In genomic region chr1:248838357-248839167, GRCh38 we compare ENCODE assay signal across 1 cellular context.
TF ChIP-seq lines count a peak whose summit lies in the region.

No MANE protein-coding gene starts in this region.

TF ChIP-seq in K562, 482 proteins besides CTCF, POLR2A, EP300 and RAD21 (continued from another document and continues in another):
- TF ChIP-seq, protein P1, sequence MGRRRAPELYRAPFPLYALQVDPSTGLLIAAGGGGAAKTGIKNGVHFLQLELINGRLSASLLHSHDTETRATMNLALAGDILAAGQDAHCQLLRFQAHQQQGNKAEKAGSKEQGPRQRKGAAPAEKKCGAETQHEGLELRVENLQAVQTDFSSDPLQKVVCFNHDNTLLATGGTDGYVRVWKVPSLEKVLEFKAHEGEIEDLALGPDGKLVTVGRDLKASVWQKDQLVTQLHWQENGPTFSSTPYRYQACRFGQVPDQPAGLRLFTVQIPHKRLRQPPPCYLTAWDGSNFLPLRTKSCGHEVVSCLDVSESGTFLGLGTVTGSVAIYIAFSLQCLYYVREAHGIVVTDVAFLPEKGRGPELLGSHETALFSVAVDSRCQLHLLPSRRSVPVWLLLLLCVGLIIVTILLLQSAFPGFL (CRISPR knock-in tag; IDR thresholded peaks at IDR 0.05): no peak; the same call in 1 of the 2 replicates
- peak; percentile 64; the same call in 1 of the 2 replicates for TF ChIP-seq PHB (CRISPR knock-in tag; IDR thresholded peaks at IDR 0.05)
- TF ChIP-seq ZBTB17 (CRISPR knock-in tag; IDR thresholded peaks at IDR 0.05): 0 out of 2 replicates have a peak, but pooled peaks have one; percentile 70
- no peak for TF ChIP-seq HNRNPH1 (optimal IDR thresholded peaks at IDR 0.05; ENCODE audit: low read depth, low read length)
- peak; percentile 77 for TF ChIP-seq ATF3 (IDR thresholded peaks at IDR 0.05)
- 0 out of 2 replicates have a peak, but pooled peaks have one; percentile 18 for TF ChIP-seq ATF3 (CRISPR knock-in tag; conservative IDR thresholded peaks at IDR 0.05)
- TF ChIP-seq ZNF324 (CRISPR knock-in tag; IDR thresholded peaks at IDR 0.05): peak; percentile 69
- TF ChIP-seq CBFB (CRISPR knock-in tag; IDR thresholded peaks at IDR 0.05): peak; percentile 59; the same call in 1 of the 2 replicates
- peak; percentile 98 for TF ChIP-seq RFX5 (IDR thresholded peaks at IDR 0.05; ENCODE audit: low read depth, low read length)
- TF ChIP-seq BCOR (IDR thresholded peaks at IDR 0.05): no peak
- peak; percentile 17 for TF ChIP-seq HNRNPLL (IDR thresholded peaks at IDR 0.05; ENCODE audit: low read depth, low read length, poor library complexity, severe bottlenecking)
- peak; percentile 46; the same call in 1 of the 2 replicates for TF ChIP-seq ZBTB1 (CRISPR knock-in tag; IDR thresholded peaks at IDR 0.05; ENCODE audit: borderline replicate concordance, low read depth)
- TF ChIP-seq FOS (IDR thresholded peaks at IDR 0.05; ENCODE audit: extremely low read depth, insufficient read length): peak; percentile 62
- TF ChIP-seq ZNF134 (CRISPR knock-in tag; conservative IDR thresholded peaks at IDR 0.05): peak; percentile 85
- no peak; the same call in 1 of the 2 replicates for TF ChIP-seq ELF1 (tag; IDR thresholded peaks at IDR 0.05)
- TF ChIP-seq GMEB1 (CRISPR knock-in tag; IDR thresholded peaks at IDR 0.05): peak; percentile 65; the same call in 1 of the 2 replicates
- TF ChIP-seq NFYB (IDR thresholded peaks at IDR 0.05; ENCODE audit: extremely low read depth, insufficient read length): peak; percentile 60
- TF ChIP-seq, protein P2, sequence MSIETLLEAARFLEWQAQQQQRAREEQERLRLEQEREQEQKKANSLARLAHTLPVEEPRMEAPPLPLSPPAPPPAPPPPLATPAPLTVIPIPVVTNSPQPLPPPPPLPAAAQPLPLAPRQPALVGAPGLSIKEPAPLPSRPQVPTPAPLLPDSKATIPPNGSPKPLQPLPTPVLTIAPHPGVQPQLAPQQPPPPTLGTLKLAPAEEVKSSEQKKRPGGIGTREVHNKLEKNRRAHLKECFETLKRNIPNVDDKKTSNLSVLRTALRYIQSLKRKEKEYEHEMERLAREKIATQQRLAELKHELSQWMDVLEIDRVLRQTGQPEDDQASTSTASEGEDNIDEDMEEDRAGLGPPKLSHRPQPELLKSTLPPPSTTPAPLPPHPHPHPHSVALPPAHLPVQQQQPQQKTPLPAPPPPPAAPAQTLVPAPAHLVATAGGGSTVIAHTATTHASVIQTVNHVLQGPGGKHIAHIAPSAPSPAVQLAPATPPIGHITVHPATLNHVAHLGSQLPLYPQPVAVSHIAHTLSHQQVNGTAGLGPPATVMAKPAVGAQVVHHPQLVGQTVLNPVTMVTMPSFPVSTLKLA (conservative IDR thresholded peaks at IDR 0.05): peak; percentile 43 to 51; a peak in 2 of 4 replicates
- no peak for TF ChIP-seq RCOR1 (IDR thresholded peaks at IDR 0.05; ENCODE audit: borderline replicate concordance in 1 of 2, low read depth in 2 of 2, low read length in 2 of 2)
- TF ChIP-seq PHTF2 (CRISPR knock-in tag; IDR thresholded peaks at IDR 0.05): no peak
- TF ChIP-seq ZNF696 (CRISPR knock-in tag; conservative IDR thresholded peaks at IDR 0.05): no peak
- peak; percentile 94 for TF ChIP-seq SUPT5H (IDR thresholded peaks at IDR 0.05)
- peak; percentile 26; the same call in 1 of the 2 replicates for TF ChIP-seq BRD4 (IDR thresholded peaks at IDR 0.05)
- TF ChIP-seq POLR2G (IDR thresholded peaks at IDR 0.05; ENCODE audit: low read depth, low read length): peak; percentile 92
- peak; percentile 79; the same call in 1 of the 2 replicates for TF ChIP-seq CXXC5 (CRISPR knock-in tag; IDR thresholded peaks at IDR 0.05)
- TF ChIP-seq L3MBTL2 (IDR thresholded peaks at IDR 0.05): peak; percentile 82
- TF ChIP-seq, protein P3, sequence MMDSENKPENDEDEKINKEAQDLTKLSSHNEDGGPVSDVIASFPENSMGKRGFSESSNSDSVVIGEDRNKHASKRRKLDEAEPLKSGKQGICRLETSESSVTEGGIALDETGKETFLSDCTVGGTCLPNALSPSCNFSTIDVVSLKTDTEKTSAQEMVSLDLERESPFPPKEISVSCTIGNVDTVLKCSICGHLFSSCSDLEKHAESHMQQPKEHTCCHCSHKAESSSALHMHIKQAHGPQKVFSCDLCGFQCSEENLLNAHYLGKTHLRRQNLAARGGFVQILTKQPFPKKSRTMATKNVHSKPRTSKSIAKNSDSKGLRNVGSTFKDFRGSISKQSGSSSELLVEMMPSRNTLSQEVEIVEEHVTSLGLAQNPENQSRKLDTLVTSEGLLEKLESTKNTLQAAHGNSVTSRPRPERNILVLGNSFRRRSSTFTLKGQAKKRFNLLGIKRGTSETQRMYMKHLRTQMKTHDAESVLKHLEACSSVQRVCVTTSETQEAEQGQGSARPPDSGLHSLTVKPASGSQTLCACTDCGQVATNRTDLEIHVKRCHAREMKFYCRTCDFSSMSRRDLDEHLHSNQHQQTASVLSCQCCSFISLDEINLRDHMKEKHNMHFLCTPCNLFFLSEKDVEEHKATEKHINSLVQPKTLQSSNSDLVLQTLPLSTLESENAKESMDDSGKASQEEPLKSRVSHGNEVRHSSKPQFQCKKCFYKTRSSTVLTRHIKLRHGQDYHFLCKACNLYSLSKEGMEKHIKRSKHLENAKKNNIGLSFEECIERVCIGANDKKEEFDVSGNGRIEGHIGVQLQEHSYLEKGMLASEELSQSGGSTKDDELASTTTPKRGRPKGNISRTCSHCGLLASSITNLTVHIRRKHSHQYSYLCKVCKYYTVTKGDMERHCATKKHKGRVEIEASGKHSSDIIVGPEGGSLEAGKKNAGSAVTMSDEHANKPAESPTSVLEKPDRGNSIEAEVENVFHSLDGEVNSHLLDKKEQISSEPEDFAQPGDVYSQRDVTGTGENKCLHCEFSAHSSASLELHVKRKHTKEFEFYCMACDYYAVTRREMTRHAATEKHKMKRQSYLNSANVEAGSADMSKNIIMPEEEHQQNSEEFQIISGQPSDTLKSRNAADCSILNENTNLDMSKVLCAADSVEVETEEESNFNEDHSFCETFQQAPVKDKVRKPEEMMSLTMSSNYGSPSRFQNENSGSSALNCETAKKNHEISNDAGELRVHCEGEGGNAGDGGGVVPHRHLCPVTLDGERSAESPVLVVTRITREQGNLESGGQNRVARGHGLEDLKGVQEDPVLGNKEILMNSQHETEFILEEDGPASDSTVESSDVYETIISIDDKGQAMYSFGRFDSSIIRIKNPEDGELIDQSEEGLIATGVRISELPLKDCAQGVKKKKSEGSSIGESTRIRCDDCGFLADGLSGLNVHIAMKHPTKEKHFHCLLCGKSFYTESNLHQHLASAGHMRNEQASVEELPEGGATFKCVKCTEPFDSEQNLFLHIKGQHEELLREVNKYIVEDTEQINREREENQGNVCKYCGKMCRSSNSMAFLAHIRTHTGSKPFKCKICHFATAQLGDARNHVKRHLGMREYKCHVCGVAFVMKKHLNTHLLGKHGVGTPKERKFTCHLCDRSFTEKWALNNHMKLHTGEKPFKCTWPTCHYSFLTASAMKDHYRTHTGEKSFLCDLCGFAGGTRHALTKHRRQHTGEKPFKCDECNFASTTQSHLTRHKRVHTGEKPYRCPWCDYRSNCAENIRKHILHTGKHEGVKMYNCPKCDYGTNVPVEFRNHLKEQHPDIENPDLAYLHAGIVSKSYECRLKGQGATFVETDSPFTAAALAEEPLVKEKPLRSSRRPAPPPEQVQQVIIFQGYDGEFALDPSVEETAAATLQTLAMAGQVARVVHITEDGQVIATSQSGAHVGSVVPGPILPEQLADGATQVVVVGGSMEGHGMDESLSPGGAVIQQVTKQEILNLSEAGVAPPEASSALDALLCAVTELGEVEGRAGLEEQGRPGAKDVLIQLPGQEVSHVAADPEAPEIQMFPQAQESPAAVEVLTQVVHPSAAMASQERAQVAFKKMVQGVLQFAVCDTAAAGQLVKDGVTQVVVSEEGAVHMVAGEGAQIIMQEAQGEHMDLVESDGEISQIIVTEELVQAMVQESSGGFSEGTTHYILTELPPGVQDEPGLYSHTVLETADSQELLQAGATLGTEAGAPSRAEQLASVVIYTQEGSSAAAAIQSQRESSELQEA (IDR thresholded peaks at IDR 0.05; ENCODE audit: low read depth): peak; percentile 74
- no peak for TF ChIP-seq LEF1 (IDR thresholded peaks at IDR 0.05)
- no peak for TF ChIP-seq ZFP1 (CRISPR knock-in tag; IDR thresholded peaks at IDR 0.05)
- TF ChIP-seq NFE2 (IDR thresholded peaks at IDR 0.05; ENCODE audit: low read depth): peak; percentile 0; the same call in 1 of the 2 replicates
- 0 out of 2 replicates have a peak, but pooled peaks have one; percentile 86 for TF ChIP-seq ZNF830 (CRISPR knock-in tag; IDR thresholded peaks at IDR 0.05)
- TF ChIP-seq TAF9B (IDR thresholded peaks at IDR 0.05; ENCODE audit: partially characterized antibody): peak; percentile 86
- TF ChIP-seq E2F5 (CRISPR knock-in tag; IDR thresholded peaks at IDR 0.05): 0 out of 2 replicates have a peak, but pooled peaks have one; percentile 55
- no peak for TF ChIP-seq SRSF3 (IDR thresholded peaks at IDR 0.05; ENCODE audit: insufficient read depth, low read length)
- TF ChIP-seq, protein P4, sequence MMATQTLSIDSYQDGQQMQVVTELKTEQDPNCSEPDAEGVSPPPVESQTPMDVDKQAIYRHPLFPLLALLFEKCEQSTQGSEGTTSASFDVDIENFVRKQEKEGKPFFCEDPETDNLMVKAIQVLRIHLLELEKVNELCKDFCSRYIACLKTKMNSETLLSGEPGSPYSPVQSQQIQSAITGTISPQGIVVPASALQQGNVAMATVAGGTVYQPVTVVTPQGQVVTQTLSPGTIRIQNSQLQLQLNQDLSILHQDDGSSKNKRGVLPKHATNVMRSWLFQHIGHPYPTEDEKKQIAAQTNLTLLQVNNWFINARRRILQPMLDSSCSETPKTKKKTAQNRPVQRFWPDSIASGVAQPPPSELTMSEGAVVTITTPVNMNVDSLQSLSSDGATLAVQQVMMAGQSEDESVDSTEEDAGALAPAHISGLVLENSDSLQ (IDR thresholded peaks at IDR 0.05): peak; percentile 65
- TF ChIP-seq, protein P5, sequence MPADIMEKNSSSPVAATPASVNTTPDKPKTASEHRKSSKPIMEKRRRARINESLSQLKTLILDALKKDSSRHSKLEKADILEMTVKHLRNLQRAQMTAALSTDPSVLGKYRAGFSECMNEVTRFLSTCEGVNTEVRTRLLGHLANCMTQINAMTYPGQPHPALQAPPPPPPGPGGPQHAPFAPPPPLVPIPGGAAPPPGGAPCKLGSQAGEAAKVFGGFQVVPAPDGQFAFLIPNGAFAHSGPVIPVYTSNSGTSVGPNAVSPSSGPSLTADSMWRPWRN (IDR thresholded peaks at IDR 0.05; ENCODE audit: low read depth): peak; percentile 75
- peak; percentile 96 for TF ChIP-seq EP400 (IDR thresholded peaks at IDR 0.05)
- TF ChIP-seq ZNF263 (CRISPR knock-in tag; IDR thresholded peaks at IDR 0.05; ENCODE audit: borderline replicate concordance): peak; percentile 51; the same call in 1 of the 2 replicates
- TF ChIP-seq PHF21A (IDR thresholded peaks at IDR 0.05; ENCODE audit: borderline replicate concordance, low read depth): peak; percentile 66; the same call in 1 of the 2 replicates
- peak; percentile 75; the same call in 1 of the 2 replicates for TF ChIP-seq POLR2AphosphoS5 (IDR thresholded peaks at IDR 0.05; ENCODE audit: control insufficient read depth, insufficient read depth, low read depth, low read length)
- TF ChIP-seq, protein P6, sequence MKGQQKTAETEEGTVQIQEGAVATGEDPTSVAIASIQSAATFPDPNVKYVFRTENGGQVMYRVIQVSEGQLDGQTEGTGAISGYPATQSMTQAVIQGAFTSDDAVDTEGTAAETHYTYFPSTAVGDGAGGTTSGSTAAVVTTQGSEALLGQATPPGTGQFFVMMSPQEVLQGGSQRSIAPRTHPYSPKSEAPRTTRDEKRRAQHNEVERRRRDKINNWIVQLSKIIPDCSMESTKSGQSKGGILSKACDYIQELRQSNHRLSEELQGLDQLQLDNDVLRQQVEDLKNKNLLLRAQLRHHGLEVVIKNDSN (CRISPR knock-in tag; IDR thresholded peaks at IDR 0.05): peak; percentile 58
- TF ChIP-seq, protein P7, sequence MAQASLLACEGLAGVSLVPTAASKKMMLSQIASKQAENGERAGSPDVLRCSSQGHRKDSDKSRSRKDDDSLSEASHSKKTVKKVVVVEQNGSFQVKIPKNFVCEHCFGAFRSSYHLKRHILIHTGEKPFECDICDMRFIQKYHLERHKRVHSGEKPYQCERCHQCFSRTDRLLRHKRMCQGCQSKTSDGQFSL (CRISPR knock-in tag; IDR thresholded peaks at IDR 0.05): peak; percentile 94
- TF ChIP-seq, protein P7 (tag; IDR thresholded peaks at IDR 0.05): peak in 1 of 2 experiments; percentile 87; a peak in 2 of 4 replicates
- TF ChIP-seq, protein P8, sequence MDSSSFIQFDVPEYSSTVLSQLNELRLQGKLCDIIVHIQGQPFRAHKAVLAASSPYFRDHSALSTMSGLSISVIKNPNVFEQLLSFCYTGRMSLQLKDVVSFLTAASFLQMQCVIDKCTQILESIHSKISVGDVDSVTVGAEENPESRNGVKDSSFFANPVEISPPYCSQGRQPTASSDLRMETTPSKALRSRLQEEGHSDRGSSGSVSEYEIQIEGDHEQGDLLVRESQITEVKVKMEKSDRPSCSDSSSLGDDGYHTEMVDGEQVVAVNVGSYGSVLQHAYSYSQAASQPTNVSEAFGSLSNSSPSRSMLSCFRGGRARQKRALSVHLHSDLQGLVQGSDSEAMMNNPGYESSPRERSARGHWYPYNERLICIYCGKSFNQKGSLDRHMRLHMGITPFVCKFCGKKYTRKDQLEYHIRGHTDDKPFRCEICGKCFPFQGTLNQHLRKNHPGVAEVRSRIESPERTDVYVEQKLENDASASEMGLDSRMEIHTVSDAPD (CRISPR knock-in tag; IDR thresholded peaks at IDR 0.05): no peak
- TF ChIP-seq KLF10 (CRISPR knock-in tag; IDR thresholded peaks at IDR 0.05): no peak
